1 cellular context compared by ENCODE assay signal in the genomic region with DNA sequence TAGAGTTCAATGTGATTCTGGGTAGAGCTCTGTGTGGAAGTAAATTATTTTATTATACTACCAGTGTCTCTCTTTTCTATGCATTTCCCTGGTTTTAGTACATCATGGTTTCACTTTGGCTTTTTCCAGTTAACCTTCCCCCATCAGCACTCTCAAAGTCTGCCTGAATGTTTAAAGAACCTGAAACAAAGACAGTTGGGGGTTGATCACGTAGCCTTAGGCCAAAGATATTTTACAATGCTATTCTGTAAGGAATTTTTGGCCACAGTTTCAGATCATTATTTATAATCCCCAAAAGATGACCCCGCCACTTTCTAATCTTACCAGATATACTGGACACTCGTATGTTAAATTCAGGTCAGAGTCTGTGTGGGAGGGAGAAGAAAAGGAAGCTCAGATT.
TF ChIP-seq lines count a peak whose summit lies in the region.

No MANE protein-coding gene starts in this region.

TF ChIP-seq in IMR-90, 13 proteins besides CTCF, POLR2A, EP300 and RAD21:
- TF ChIP-seq CEBPB (IDR thresholded peaks at IDR 0.05; ENCODE audit: low read depth, low read length) = no peak
- TF ChIP-seq, protein P1, sequence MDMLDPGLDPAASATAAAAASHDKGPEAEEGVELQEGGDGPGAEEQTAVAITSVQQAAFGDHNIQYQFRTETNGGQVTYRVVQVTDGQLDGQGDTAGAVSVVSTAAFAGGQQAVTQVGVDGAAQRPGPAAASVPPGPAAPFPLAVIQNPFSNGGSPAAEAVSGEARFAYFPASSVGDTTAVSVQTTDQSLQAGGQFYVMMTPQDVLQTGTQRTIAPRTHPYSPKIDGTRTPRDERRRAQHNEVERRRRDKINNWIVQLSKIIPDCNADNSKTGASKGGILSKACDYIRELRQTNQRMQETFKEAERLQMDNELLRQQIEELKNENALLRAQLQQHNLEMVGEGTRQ (IDR thresholded peaks at IDR 0.05; ENCODE audit: low read depth, low read length) = no peak
- no peak for TF ChIP-seq BHLHE40 (IDR thresholded peaks at IDR 0.05; ENCODE audit: low read depth, low read length)
- TF ChIP-seq RCOR1 (IDR thresholded peaks at IDR 0.05; ENCODE audit: insufficient replicate concordance, low read length) = no peak
- TF ChIP-seq MAZ (IDR thresholded peaks at IDR 0.05; ENCODE audit: borderline replicate concordance, low read depth, low read length) = no peak
- TF ChIP-seq CHD1 (IDR thresholded peaks at IDR 0.05; ENCODE audit: low read depth, low read length) = no peak
- TF ChIP-seq MAFK (IDR thresholded peaks at IDR 0.05; ENCODE audit: low read depth, low read length) = no peak
- TF ChIP-seq NFE2L2 (IDR thresholded peaks at IDR 0.05; ENCODE audit: low read depth, low read length) = no peak
- TF ChIP-seq RFX5 (IDR thresholded peaks at IDR 0.05; ENCODE audit: low read depth, low read length) = no peak
- no peak for TF ChIP-seq MXI1 (IDR thresholded peaks at IDR 0.05; ENCODE audit: borderline replicate concordance, low read depth, low read length)
- TF ChIP-seq FOS (IDR thresholded peaks at IDR 0.05; ENCODE audit: low read depth, low read length) = no peak
- no peak for TF ChIP-seq SMC3 (IDR thresholded peaks at IDR 0.05; ENCODE audit: low read depth, low read length)
- TF ChIP-seq, protein P2, sequence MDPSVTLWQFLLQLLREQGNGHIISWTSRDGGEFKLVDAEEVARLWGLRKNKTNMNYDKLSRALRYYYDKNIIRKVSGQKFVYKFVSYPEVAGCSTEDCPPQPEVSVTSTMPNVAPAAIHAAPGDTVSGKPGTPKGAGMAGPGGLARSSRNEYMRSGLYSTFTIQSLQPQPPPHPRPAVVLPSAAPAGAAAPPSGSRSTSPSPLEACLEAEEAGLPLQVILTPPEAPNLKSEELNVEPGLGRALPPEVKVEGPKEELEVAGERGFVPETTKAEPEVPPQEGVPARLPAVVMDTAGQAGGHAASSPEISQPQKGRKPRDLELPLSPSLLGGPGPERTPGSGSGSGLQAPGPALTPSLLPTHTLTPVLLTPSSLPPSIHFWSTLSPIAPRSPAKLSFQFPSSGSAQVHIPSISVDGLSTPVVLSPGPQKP (IDR thresholded peaks at IDR 0.05; ENCODE audit: borderline replicate concordance, low read depth, low read length) = no peak
